Comparison of ENCODE assay signal across 12 cellular contexts in the genomic region with DNA sequence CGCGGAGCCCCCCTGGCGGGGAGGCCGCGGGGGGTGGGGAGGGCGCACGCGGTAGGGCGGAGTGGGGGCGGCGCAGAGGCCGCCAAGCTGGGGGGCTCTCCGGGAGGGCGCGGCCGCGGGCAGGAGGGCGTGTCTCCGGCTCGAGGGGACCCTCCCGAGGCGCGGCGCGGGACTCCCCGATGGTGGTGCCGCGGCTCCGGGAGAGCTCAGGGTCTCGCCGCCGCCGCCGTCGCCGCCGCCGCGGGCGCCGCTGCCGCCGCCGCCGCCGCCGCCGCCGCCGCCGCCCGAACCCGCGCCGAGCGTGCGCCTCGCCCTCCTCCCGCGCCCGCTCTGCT. TPM values are rescaled to one million over a fixed set of nuclear protein-coding genes. Genes with fewer than 3 reads are reported as not detected.
DNase-seq lines count a peak whose midpoint lies in the region; ATAC-seq and TF ChIP-seq lines count a peak whose summit lies in the region.
"Had no signal": no experiment of that assay in that cellular context is flagged by ENCODE, and none has a peak within 500 bp of the region (broad histone marks: within the 10 kb centered on the region; RNA-seq: fewer than 3 reads in every experiment).

PTCHD1 (plus strand) TSS at position 314 of the 335 bp plus-strand sequence. CDS start 27 bp downstream, outside the sequence.

- no peaks in the 10 kb centered on the region for H3K36me3 Mint-ChIP-seq in stimulated activated effector memory CD8-positive, alpha-beta T cell treated with anti-CD3 and anti-CD28 coated beads, Interleukin-12 subunit alpha, Interleukin-12 subunit beta, amount 100 ng/mL, for 72 hours
- H3K36me3 Mint-ChIP-seq in natural killer cell treated with Interleukin-12 subunit alpha and Interleukin-12 subunit beta and Interleukin-15 and Interleukin-18, amount 100 ng/mL, for 72 hours = no peaks in the 10 kb centered on the region

- in situ Hi-C loops in GM23248 (cut with MboI) = no loop called here

- no peak within 1 kb of the TSS for H3K4me2 ChIP-seq in GM23248 (ENCODE audit: unreplicated experiment)

- WGBS in GM23248 (ENCODE audit: low coverage in 1 of 2, low lambda C conversion rate in 2 of 2, missing lambda C conversion rate in 2 of 2), 2 experiments = 0% methylated on average over 3 of the region's 61 CpGs; no CpG with 5 or more reads in 1 of the 2 experiments

- intact Hi-C loops in mucosa of descending colon (cut with DNase I, micrococcal nuclease) = no loop called here

- no peak within 1 kb of the TSS for H3K9ac ChIP-seq in GM23248

- DNase-seq in GM23248 (no peak), WERI-Rb-1 (no peak), left kidney (ENCODE audit: low read depth, low spot score) (peak; percentile 27), ureter (ENCODE audit: low spot score) (no peak), mucosa of descending colon (no peak)
- DNase-seq in stimulated activated effector memory CD8-positive, alpha-beta T cell treated with anti-CD3 and anti-CD28 coated beads, Interleukin-12 subunit alpha, Interleukin-12 subunit beta, amount 100 ng/mL, for 72 hours (ENCODE audit: low spot score in 2 of 2) = no peak
- no peak for DNase-seq in natural killer cell treated with Interleukin-12 subunit alpha and Interleukin-12 subunit beta and Interleukin-15 and Interleukin-18, amount 100 ng/mL, for 72 hours (ENCODE audit: low spot score)
- no peak for DNase-seq in activated effector memory CD4-positive, alpha-beta T cell treated with Interleukin-2 at 50 U/mL for 16 hours
- DNase-seq: foreskin keratinocyte, GDM1, NCI-H1930 had no signal

- no peaks in the 10 kb centered on the region for H3K79me2 ChIP-seq in GM23248 (ENCODE audit: insufficient read depth)

- no peaks in the 10 kb centered on the region for H3K36me3 ChIP-seq in GM23248 (ENCODE audit: low read depth)
- no peaks in the 10 kb centered on the region for H3K36me3 ChIP-seq in WERI-Rb-1
- H3K36me3 ChIP-seq in mucosa of descending colon (ENCODE audit: low read depth) = no peaks in the 10 kb centered on the region

- H3K27ac ChIP-seq in GM23248 = no peak within 1 kb of the TSS
- H3K27ac ChIP-seq in WERI-Rb-1 = no peak within 1 kb of the TSS
- H3K27ac ChIP-seq: foreskin keratinocyte had no signal

- H3K9me3 ChIP-seq in GM23248 (ENCODE audit: low read depth) = no peaks in the 10 kb centered on the region
- H3K9me3 ChIP-seq in WERI-Rb-1 (ENCODE audit: severe bottlenecking) = no peaks in the 10 kb centered on the region
- H3K9me3 ChIP-seq in mucosa of descending colon = no peaks in the 10 kb centered on the region

- no peaks in the 10 kb centered on the region for H4K20me1 ChIP-seq in GM23248 (ENCODE audit: insufficient read depth)

- H3K27me3 Mint-ChIP-seq in natural killer cell treated with Interleukin-12 subunit alpha and Interleukin-12 subunit beta and Interleukin-15 and Interleukin-18, amount 100 ng/mL, for 72 hours = peaks cover 25 to 34% of the 10 kb centered on the region in 2 donors

- H3K9me2 ChIP-seq in GM23248 (ENCODE audit: insufficient read depth) = no peaks in the 10 kb centered on the region

- H3K4me3 ChIP-seq in GM23248 = peak within 1 kb of the TSS; percentile 15; the same call in 1 of the 2 replicates
- H3K4me3 ChIP-seq in WERI-Rb-1 (ENCODE audit: low read depth, low read length) = peak within 1 kb of the TSS; percentile 42
- no peak within 1 kb of the TSS for H3K4me3 ChIP-seq in mucosa of descending colon

- H3K4me1 ChIP-seq in GM23248 (ENCODE audit: insufficient read depth) = no peaks in the 10 kb centered on the region
- no peaks in the 10 kb centered on the region for H3K4me1 ChIP-seq in mucosa of descending colon (ENCODE audit: low read depth)
- H3K4me1 ChIP-seq: foreskin keratinocyte had no signal

- no peaks in the 10 kb centered on the region for H3F3A ChIP-seq in GM23248 (ENCODE audit: insufficient read depth)

- TF ChIP-seq CTCF in WERI-Rb-1 (IDR thresholded peaks at IDR 0.05; ENCODE audit: low read depth, low read length) (no peak), mucosa of descending colon (IDR thresholded peaks at IDR 0.05) (no peak)

- no peaks in the 10 kb centered on the region for H3K9me3 Mint-ChIP-seq in stimulated activated effector memory CD8-positive, alpha-beta T cell treated with anti-CD3 and anti-CD28 coated beads, Interleukin-12 subunit alpha, Interleukin-12 subunit beta, amount 100 ng/mL, for 72 hours
- H3K9me3 Mint-ChIP-seq in natural killer cell treated with Interleukin-12 subunit alpha and Interleukin-12 subunit beta and Interleukin-15 and Interleukin-18, amount 100 ng/mL, for 72 hours = no peaks in the 10 kb centered on the region
- H3K9me3 Mint-ChIP-seq: activated naive CD4-positive, alpha-beta T cell treated with anti-CD3 and anti-CD28 coated beads, Interleukin-2, amount 50 U/mL, for 72 hours had no signal

- peaks cover 13% of the 10 kb centered on the region; the same call in 1 of the 2 replicates for H3K27me3 ChIP-seq in GM23248 (replicated peaks; ENCODE audit: insufficient read depth)
- peaks cover 58% of the 10 kb centered on the region for H3K27me3 ChIP-seq in WERI-Rb-1 (ENCODE audit: insufficient read depth, low read depth, severe bottlenecking)

- no peak for ATAC-seq in stimulated activated effector memory CD8-positive, alpha-beta T cell treated with anti-CD3 and anti-CD28 coated beads, Interleukin-12 subunit alpha, Interleukin-12 subunit beta, amount 100 ng/mL, for 72 hours
- ATAC-seq in natural killer cell treated with Interleukin-12 subunit alpha and Interleukin-12 subunit beta and Interleukin-15 and Interleukin-18, amount 100 ng/mL, for 72 hours = no peak
- ATAC-seq in mucosa of descending colon = no peak

- H3K27ac Mint-ChIP-seq in stimulated activated effector memory CD8-positive, alpha-beta T cell treated with anti-CD3 and anti-CD28 coated beads, Interleukin-12 subunit alpha, Interleukin-12 subunit beta, amount 100 ng/mL, for 72 hours = no peak within 1 kb of the TSS
- H3K27ac Mint-ChIP-seq in natural killer cell treated with Interleukin-12 subunit alpha and Interleukin-12 subunit beta and Interleukin-15 and Interleukin-18, amount 100 ng/mL, for 72 hours = no peak within 1 kb of the TSS
- H3K27ac Mint-ChIP-seq: activated naive CD4-positive, alpha-beta T cell treated with anti-CD3 and anti-CD28 coated beads, Interleukin-2, amount 50 U/mL, for 72 hours had no signal

- H3K4me3 Mint-ChIP-seq in stimulated activated effector memory CD8-positive, alpha-beta T cell treated with anti-CD3 and anti-CD28 coated beads, Interleukin-12 subunit alpha, Interleukin-12 subunit beta, amount 100 ng/mL, for 72 hours = peak within 1 kb of the TSS; percentile 15
- H3K4me3 Mint-ChIP-seq in natural killer cell treated with Interleukin-12 subunit alpha and Interleukin-12 subunit beta and Interleukin-15 and Interleukin-18, amount 100 ng/mL, for 72 hours = no peak within 1 kb of the TSS

- no peak within 1 kb of the TSS for H2AFZ ChIP-seq in GM23248

- H3K4me1 Mint-ChIP-seq in stimulated activated effector memory CD8-positive, alpha-beta T cell treated with anti-CD3 and anti-CD28 coated beads, Interleukin-12 subunit alpha, Interleukin-12 subunit beta, amount 100 ng/mL, for 72 hours = peaks cover 7% of the 10 kb centered on the region
- H3K4me1 Mint-ChIP-seq in natural killer cell treated with Interleukin-12 subunit alpha and Interleukin-12 subunit beta and Interleukin-15 and Interleukin-18, amount 100 ng/mL, for 72 hours (ENCODE audit: low read depth in 2 of 2) = peaks cover 4 to 5% of the 10 kb centered on the region in 2 donors

RNA-seq across cellular contexts. Expression of gene PTCHD1, which starts in this region (rescaled TPM):
- not detected in 2 replicates for total RNA-seq in GM23248 (2014; rRNA removed; shearing (Covaris generic))
- polyA plus RNA-seq in GM23248 (2016; fragmentation: Nextera tagmentation; extraction: Ambion mirVana) = not detected in 2 replicates
- not detected for total RNA-seq in natural killer cell treated with Interleukin-12 subunit alpha and Interleukin-12 subunit beta and Interleukin-15 and Interleukin-18, amount 100 ng/mL, for 72 hours
- total RNA-seq in ureter (4.8 TPM), mucosa of descending colon (10 to 100 TPM in 1 of 3 donors, under 1 TPM in 2; 0.61 to 16.0 (median 0.63) TPM)
- total RNA-seq: activated naive CD4-positive, alpha-beta T cell treated with anti-CD3 and anti-CD28 coated beads, Interleukin-2, amount 50 U/mL, for 72 hours; foreskin keratinocyte had no signal
- polyA plus RNA-seq: foreskin keratinocyte had no signal
